Comparison of ENCODE assay signal across 8 cellular contexts in genomic region chr15:90665288-90666134, GRCh38. TPM values are rescaled to one million over a fixed set of nuclear protein-coding genes. Genes with fewer than 3 reads are reported as not detected.
A peak's percentile ranks its signal among the peaks of the same experiment; 100 is the strongest.
DNase-seq lines count a peak whose midpoint lies in the region; FAIRE-seq and TF ChIP-seq lines count a peak whose summit lies in the region.

No MANE protein-coding gene starts in this region.

- H3F3A ChIP-seq in MM.1S (ENCODE audit: insufficient read depth, low read length): peaks cover 15% of the 10 kb centered on the region

- H3K4me3 ChIP-seq in HFF-Myc (replicated peaks; ENCODE audit: low read depth, low read length) (peak overlapping the region; percentile 56), MM.1S (ENCODE audit: low read length) (peak overlapping the region; percentile 66), endothelial cell of umbilical vein (replicated peaks in 1 of 3; ENCODE audit: insufficient read depth in 1 of 3, low read depth in 1 of 3, low read length in 3 of 3) (peak overlapping the region; percentile 49 to 85 (median 80)), muscle layer of duodenum (ENCODE audit: low read depth in 1 of 2, low read length in 2 of 2) (peak overlapping the region; percentile 64 to 79), vagina (peak overlapping the region; percentile 52 to 71)

- H3K4me1 ChIP-seq in MM.1S (ENCODE audit: low read length): peaks cover 17% of the 10 kb centered on the region
- H3K4me1 ChIP-seq in endothelial cell of umbilical vein (ENCODE audit: control insufficient read depth, extremely low read depth, insufficient read depth, low read length): no peaks in the 10 kb centered on the region
- H3K4me1 ChIP-seq in muscle layer of duodenum (ENCODE audit: control insufficient read depth in 1 of 2, insufficient read depth in 2 of 2, low read length in 2 of 2): no peaks in the 10 kb centered on the region
- peaks cover 11% of the 10 kb centered on the region for H3K4me1 ChIP-seq in vagina

- H3K9ac ChIP-seq in MM.1S (ENCODE audit: low read length) (peak overlapping the region; percentile 5; the same call in 1 of the 2 replicates), endothelial cell of umbilical vein (replicated peaks; ENCODE audit: extremely low read depth, insufficient read depth, low read length) (peak overlapping the region; percentile 80)

- no peaks in the 10 kb centered on the region for H3K9me2 ChIP-seq in MM.1S (replicated peaks; ENCODE audit: insufficient read depth, low read length)

- FAIRE-seq in endothelial cell of umbilical vein (lab: Jason Lieb, UNC): peak; percentile 18

- DNase-seq in NCI-H2081 (lab: John Stamatoyannopoulos, UW) (peak; percentile 49 to 61), NCI-H2081 treated with DMSO at 0.1 percent for 48 hours (lab: John Stamatoyannopoulos, UW) (no peak), HFF-Myc (ENCODE audit: extremely low read depth, low read depth) (no peak), MM.1S (no peak), endothelial cell of umbilical vein (ENCODE audit: low read depth, low spot score) (peak; percentile 19), vagina (ENCODE audit: extremely low spot score in 2 of 2) (no peak)
- peak; percentile 11 to 16 for DNase-seq in activated CD4-positive, alpha-beta T cell treated with anti-CD3 and anti-CD28 coated beads, Interleukin-2, amount 50 U/mL, for 4 hours

- CTCF ChIA-PET in endothelial cell of umbilical vein (lab: Charles Lee): interaction anchor here (0.6 to 2.5 kb wide), 5 partner anchors 11 to 165 kb away, joined by 3 to 9 read pairs (median 4); no protein-coding TSS in a partner anchor

- peaks cover 5% of the 10 kb centered on the region; the same call in 1 of the 2 replicates for H4K20me1 ChIP-seq in MM.1S (ENCODE audit: insufficient read depth, low read length)
- no peaks in the 10 kb centered on the region for H4K20me1 ChIP-seq in endothelial cell of umbilical vein (replicated peaks; ENCODE audit: control insufficient read depth, extremely low read depth, insufficient read depth, low read length)

- BruUV-seq in endothelial cell of umbilical vein (replicated peaks; lab: Mats Ljungman, UMichigan): TSS peak; percentile 75

- peak overlapping the region; percentile 88 for H3K4me2 ChIP-seq in MM.1S (ENCODE audit: low read depth, low read length)
- peak overlapping the region; percentile 83 for H3K4me2 ChIP-seq in endothelial cell of umbilical vein (ENCODE audit: insufficient read depth, low read length)

- H3K9me3 ChIP-seq in MM.1S (replicated peaks; ENCODE audit: insufficient read depth, low read length) (no peaks in the 10 kb centered on the region), endothelial cell of umbilical vein (replicated peaks; ENCODE audit: control insufficient read depth, insufficient read depth, low read length) (no peaks in the 10 kb centered on the region), muscle layer of duodenum (ENCODE audit: control insufficient read depth in 1 of 2, low read length in 2 of 2) (no peaks in the 10 kb centered on the region), vagina (no peaks in the 10 kb centered on the region)

- TF ChIP-seq POLR2A in endothelial cell of umbilical vein (IDR thresholded peaks at IDR 0.05; ENCODE audit: low read depth, low read length) (peak; percentile 37), vagina (IDR thresholded peaks at IDR 0.05) (peak in 1 of 2 donors; percentile 16)

- POLR2A ChIA-PET in endothelial cell of umbilical vein (lab: Charles Lee): interaction anchor here (0.6 kb wide), 1 partner anchor 291 kb away, joined by 4 read pairs; no protein-coding TSS in a partner anchor

- no peak overlapping the region for H3K27ac ChIP-seq in MM.1S (ENCODE audit: low read length)
- H3K27ac ChIP-seq in endothelial cell of umbilical vein (ENCODE audit: insufficient read depth, low read depth, low read length): peak overlapping the region; percentile 72
- peak overlapping the region; percentile 77 for H3K27ac ChIP-seq in muscle layer of duodenum (ENCODE audit: low read length)
- H3K27ac ChIP-seq in vagina: peak overlapping the region; percentile 85

- intact Hi-C loops in endothelial cell of umbilical vein (cut with micrococcal nuclease) (loop anchor here (1.0 kb wide), 1 partner anchor 17 kb away; no protein-coding TSS in a partner anchor), vagina (cut with DNase I) (no loop called here)

- dilution Hi-C loops in endothelial cell of umbilical vein (cut with MboI; ENCODE audit: extremely low pct_ligation_motif_present, low sequenced_read_pairs): no loop called here

- H3K36me3 ChIP-seq in MM.1S (replicated peaks; ENCODE audit: insufficient read depth, low read length) (no peaks in the 10 kb centered on the region), endothelial cell of umbilical vein (ENCODE audit: control insufficient read depth in 2 of 2, extremely low read depth in 1 of 2, insufficient read depth in 2 of 2, low read length in 2 of 2) (no peaks in the 10 kb centered on the region), muscle layer of duodenum (ENCODE audit: control insufficient read depth in 1 of 2, insufficient read depth in 2 of 2, low read length in 2 of 2) (no peaks in the 10 kb centered on the region), vagina (no peaks in the 10 kb centered on the region)

- no peak for TF ChIP-seq CTCF in HFF-Myc (IDR thresholded peaks at IDR 0.05; ENCODE audit: low read depth, low read length, missing control alignments)
- no peak for TF ChIP-seq CTCF in MM.1S (IDR thresholded peaks at IDR 0.05; ENCODE audit: low read length)
- no peak for TF ChIP-seq CTCF in endothelial cell of umbilical vein (IDR thresholded peaks at IDR 0.05; ENCODE audit: extremely low read depth in 1 of 2, insufficient read depth in 1 of 2, low read depth in 1 of 2, low read length in 2 of 2)
- no peak for TF ChIP-seq CTCF in vagina (IDR thresholded peaks at IDR 0.05)

- no peaks in the 10 kb centered on the region for H3K9me1 ChIP-seq in endothelial cell of umbilical vein (replicated peaks; ENCODE audit: control insufficient read depth, extremely low read depth, insufficient read depth, low read length)

- no peaks in the 10 kb centered on the region for H3K79me2 ChIP-seq in MM.1S (ENCODE audit: low read length)
- H3K79me2 ChIP-seq in endothelial cell of umbilical vein (ENCODE audit: control insufficient read depth, insufficient read depth, low read length): no peaks in the 10 kb centered on the region

- peaks cover 88% of the 10 kb centered on the region for H3K27me3 ChIP-seq in MM.1S (replicated peaks; ENCODE audit: insufficient read depth, low read length)
- no peaks in the 10 kb centered on the region for H3K27me3 ChIP-seq in endothelial cell of umbilical vein (ENCODE audit: control insufficient read depth in 2 of 2, insufficient read depth in 2 of 2, low read length in 2 of 2)
- H3K27me3 ChIP-seq in muscle layer of duodenum (ENCODE audit: low read depth, low read length): no peaks in the 10 kb centered on the region
- H3K27me3 ChIP-seq in vagina: no peaks in the 10 kb centered on the region

- peak overlapping the region; percentile 78 for H2AFZ ChIP-seq in MM.1S (ENCODE audit: low read length)
- peak overlapping the region; percentile 69 for H2AFZ ChIP-seq in endothelial cell of umbilical vein (ENCODE audit: low read depth, low read length)

TF ChIP-seq in endothelial cell of umbilical vein, 7 proteins besides CTCF, POLR2A, EP300 and RAD21:
- TF ChIP-seq POLR2AphosphoS5 (IDR thresholded peaks at IDR 0.05; ENCODE audit: insufficient read depth, low read depth, low read length): peak; percentile 43
- no peak for TF ChIP-seq GATA2 (IDR thresholded peaks at IDR 0.05; ENCODE audit: insufficient read depth, insufficient read length, low read depth, low read length)
TF ChIP-seq in endothelial cell of umbilical vein: peak in this region for 1.

RNA-seq across cellular contexts. Expression of gene BLM, which starts 51.6 kb away (rescaled TPM):
- 17.3 and 18.6 TPM in 2 replicates for total RNA-seq in endothelial cell of umbilical vein
- 3.2 and 3.8 TPM in 2 replicates for polyA plus RNA-seq in endothelial cell of umbilical vein
- polyA plus RNA-seq in endothelial cell of umbilical vein (2011; cell fraction: cytosol; rRNA removed): 4.4 and 5.0 TPM in 2 replicates
- polyA plus RNA-seq in endothelial cell of umbilical vein (2011; cell fraction: nucleus; rRNA removed): 11.0 and 16.9 TPM in 2 replicates
- 4.4 and 6.8 TPM in 2 replicates for polyA plus RNA-seq in endothelial cell of umbilical vein (2012)
- polyA minus RNA-seq in endothelial cell of umbilical vein: 12.0 and 16.0 TPM in 2 replicates
- 13.8 TPM for polyA minus RNA-seq in endothelial cell of umbilical vein (2011; cell fraction: cytosol; rRNA and poly(A)+ RNA removed)
- 4.9 and 16.2 TPM in 2 replicates for polyA minus RNA-seq in endothelial cell of umbilical vein (2011; cell fraction: nucleus; rRNA and poly(A)+ RNA removed)
- total RNA-seq in vagina: 1.7 TPM

Comparison
In these comparisons a context has a peak if more than half of its experiments do, and no peak if none do; other contexts are left out.
1. DNase-seq: peak in NCI-H2081 (2 of 2), activated CD4-positive, alpha-beta T cell treated with anti-CD3 and anti-CD28 coated beads, Interleukin-2, amount 50 U/mL, for 4 hours (2 of 2) and endothelial cell of umbilical vein (single experiment); none in NCI-H2081 treated with DMSO at 0.1 percent for 48 hours (single experiment), HFF-Myc (single experiment), MM.1S (single experiment) and vagina (0 of 2).
2. Peak in every context shown above with its lines, with median percentiles within 50 percentile points of each other: H3K4me3 ChIP-seq.